ENCODE assay signal across 27 cellular contexts in genomic region chr2:61588566-61588965, GRCh38.
"Had no signal": no experiment of that assay in that cellular context is flagged by ENCODE, and none has a peak within 500 bp of the region (broad histone marks: within the 10 kb centered on the region; RNA-seq: fewer than 3 reads in every experiment).

No MANE protein-coding gene starts in this region.

- FAIRE-seq: urothelium cell line had no signal

- H3K4me3 ChIP-seq: stomach, suprapubic skin, testis, thoracic aorta, thyroid gland, tibial artery, tibial nerve, transverse colon, upper lobe of left lung, upper lobe of right lung, uterus, vagina had no signal

- H3K27me3 ChIP-seq: stomach, suprapubic skin, testis, thyroid gland, tibial artery, tibial nerve, transverse colon, upper lobe of left lung, upper lobe of right lung, uterus, vagina had no signal

- H3K4me1 ChIP-seq: stomach, suprapubic skin, testis, thyroid gland, tibial artery, tibial nerve, transverse colon, upper lobe of left lung, upper lobe of right lung, uterus, vagina had no signal

- H3K27ac ChIP-seq: stomach, suprapubic skin, testis, thoracic aorta, thyroid gland, tibial artery, tibial nerve, transverse colon, upper lobe of left lung, upper lobe of right lung, uterus, vagina had no signal

- DNase-seq: stimulated activated CD4-positive, alpha-beta T cell treated with anti-CD3 and anti-CD28 coated beads, Interleukin-2, amount 100 ng/mL, for 48 hours; stimulated activated CD4-positive, alpha-beta T cell treated with anti-CD3 and anti-CD28 coated beads, Interleukin-4, amount 100 ng/mL, for 1 hour; stimulated activated CD4-positive, alpha-beta T cell treated with anti-CD3 and anti-CD28 coated beads, Interleukin-4, amount 100 ng/mL, for 24 hours; stimulated activated CD4-positive, alpha-beta T cell treated with anti-CD3 and anti-CD28 coated beads, Interleukin-4, amount 100 ng/mL, for 4 hours; stimulated activated CD8-positive, alpha-beta memory T cell treated with anti-CD3 and anti-CD28 coated beads, Interleukin-4, amount 100 ng/mL, for 48 hours; stimulated activated naive B cell treated with anti-CD40 and anti-IgM and Interleukin-4, amounts not matched to agents 10 μg/mL and 1 μg/mL and 100 μg/mL, for 72 hours; stimulated activated naive CD4-positive, alpha-beta T cell; stimulated activated naive CD4-positive, alpha-beta T cell treated with Interleukin-2 at 50 U/mL for 16 hours; stimulated activated naive CD8-positive, alpha-beta T cell treated with anti-CD3 and anti-CD28 coated beads, Interleukin-15, amount 100 ng/mL, for 72 hours; stimulated activated naive CD8-positive, alpha-beta T cell treated with anti-CD3 and anti-CD28 coated beads, Interleukin-15, Interleukin-2, amounts not matched to agents 100 U/mL and 50 U/mL, for 24 hours; stomach; substantia nigra; testis; thyroid gland; tibial artery; transverse colon; trophoblast cell; upper lobe of left lung; upper lobe of right lung; uterus had no signal

- H3K36me3 ChIP-seq: stomach, suprapubic skin, thoracic aorta, thyroid gland, tibial artery, tibial nerve, transverse colon, upper lobe of left lung, upper lobe of right lung, uterus, vagina had no signal

- ATAC-seq: stimulated activated effector memory CD8-positive, alpha-beta T cell treated with anti-CD3 and anti-CD28 coated beads, Interleukin-12 subunit alpha, Interleukin-12 subunit beta, amount 100 ng/mL, for 72 hours; stimulated activated memory B cell treated with anti-CD40 and anti-IgM and Interleukin-4, amounts not matched to agents 10 μg/mL and 1 μg/mL and 100 μg/mL, for 72 hours; stimulated activated naive B cell treated with anti-CD40 and anti-IgM and Interleukin-4, amounts not matched to agents 10 μg/mL and 1 μg/mL and 100 μg/mL, for 72 hours; stimulated activated naive CD8-positive, alpha-beta T cell treated with anti-CD3 and anti-CD28 coated beads, Interleukin-15, amount 100 ng/mL, for 72 hours; stimulated activated naive CD8-positive, alpha-beta T cell treated with anti-CD3 and anti-CD28 coated beads, Interleukin-15, Interleukin-2, amounts not matched to agents 100 U/mL and 50 U/mL, for 24 hours; upper lobe of right lung had no signal

- H3K9me3 ChIP-seq: stomach, suprapubic skin, testis, thoracic aorta, thyroid gland, tibial artery, transverse colon, upper lobe of left lung, upper lobe of right lung, uterus, vagina had no signal
